ENCODE assay signal across 1 cellular context in genomic region chr3:151743860-151744259, GRCh38.
TF ChIP-seq lines count a peak whose summit lies in the region.

No MANE protein-coding gene starts in this region.

TF ChIP-seq in K562, 482 proteins besides CTCF, POLR2A, EP300 and RAD21 (continued from another document):
- no peak for TF ChIP-seq ZBTB12 (CRISPR knock-in tag; IDR thresholded peaks at IDR 0.05)
- TF ChIP-seq ZNF280B (CRISPR knock-in tag; IDR thresholded peaks at IDR 0.05), result no peak
- TF ChIP-seq NFIC (IDR thresholded peaks at IDR 0.05), result no peak
- no peak for TF ChIP-seq FOXP4 (CRISPR knock-in tag; IDR thresholded peaks at IDR 0.05; ENCODE audit: borderline replicate concordance)
